8 cellular contexts compared by ENCODE assay signal in the genomic region with DNA sequence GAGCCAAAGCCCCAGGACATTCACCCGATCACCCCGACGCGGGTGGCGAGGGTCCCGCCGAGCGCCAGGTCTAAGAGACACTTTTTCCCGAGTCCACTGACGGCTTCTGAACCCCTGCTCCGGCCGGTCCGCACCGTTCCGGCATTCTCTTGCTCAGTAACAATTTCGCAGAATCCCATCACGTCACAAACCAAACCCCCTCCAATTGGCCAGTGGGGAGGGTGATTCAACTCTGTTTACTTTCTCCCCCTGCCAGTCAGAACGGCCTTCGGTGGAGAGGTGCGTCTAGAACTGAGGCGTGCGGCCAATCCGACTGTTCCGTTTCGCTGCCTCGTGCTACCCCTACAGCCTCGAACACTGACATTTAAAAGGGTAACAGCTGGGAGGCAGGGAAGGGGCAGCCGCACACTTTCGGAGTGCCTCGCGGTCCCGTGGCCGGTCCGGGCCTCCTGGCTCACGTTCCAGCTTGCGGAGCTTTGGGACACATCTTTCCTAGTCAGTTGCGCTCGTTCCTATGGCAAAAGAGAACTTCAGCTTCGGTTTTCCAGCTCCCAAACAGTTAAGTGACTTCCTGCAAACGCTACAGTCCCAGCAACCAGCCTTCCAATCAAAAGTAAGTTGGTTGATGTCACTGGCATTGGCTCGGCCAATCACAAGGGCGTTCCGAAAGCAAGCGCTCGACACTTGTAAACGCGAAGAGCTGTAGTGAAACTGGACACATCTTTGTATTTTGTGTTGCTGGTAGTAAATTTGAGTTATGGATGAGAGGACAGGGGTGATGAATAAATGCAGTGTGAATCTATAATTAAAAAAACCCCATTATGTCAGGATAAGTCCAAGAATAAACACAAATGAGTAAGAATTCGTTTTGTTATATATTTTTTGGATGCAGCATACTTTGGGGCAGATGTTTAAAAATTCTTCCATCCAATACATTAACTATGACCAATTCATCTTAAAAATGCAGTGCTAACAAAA. TPM values are rescaled to one million over a fixed set of nuclear protein-coding genes. Genes with fewer than 3 reads are reported as not detected.
DNase-seq lines count a peak whose midpoint lies in the region; ATAC-seq, FAIRE-seq and TF ChIP-seq lines count a peak whose summit lies in the region.

A gene (minus strand): TSS at position 860 of the 978 bp plus-strand sequence. CDS start 1,294 bp downstream, outside the sequence.

- H3K27ac ChIP-seq in left lung = peak within 1 kb of the TSS; percentile 100

- peaks cover 14% of the 10 kb centered on the region for H3K36me3 Mint-ChIP-seq in dendritic cell treated with granulocyte-macrophage colony-stimulating factor and Interleukin-4, amounts not matched to agents 40 ng/mL and 50 ng/mL, for 4 days (ENCODE audit: low read depth)

- H3K4me3 ChIP-seq in BE2C (ENCODE audit: low read depth, low read length) (peak within 1 kb of the TSS; percentile 78), left lung (peak within 1 kb of the TSS; percentile 64 to 81)

- intact Hi-C loops in dendritic cell treated with granulocyte-macrophage colony-stimulating factor and Interleukin-4, amounts not matched to agents 40 ng/mL and 50 ng/mL, for 4 days (cut with micrococcal nuclease) = loop anchor here (5.0 to 10.0 kb wide), 4 partner anchors 51 to 1501 kb away; a partner anchor contains a TSS
- intact Hi-C loops in left lung (cut with DNase I) = loop anchor here (10.0 kb wide), 2 partner anchors 171 to 181 kb away; no protein-coding TSS in a partner anchor

- H3K9me3 Mint-ChIP-seq in dendritic cell treated with granulocyte-macrophage colony-stimulating factor and Interleukin-4, amounts not matched to agents 40 ng/mL and 50 ng/mL, for 4 days = no peaks in the 10 kb centered on the region

- H3K4me3 Mint-ChIP-seq in dendritic cell treated with granulocyte-macrophage colony-stimulating factor and Interleukin-4, amounts not matched to agents 40 ng/mL and 50 ng/mL, for 4 days = peak within 1 kb of the TSS; percentile 97

- H3K36me3 ChIP-seq in BE2C (no peaks in the 10 kb centered on the region; the same call in 1 of the 2 replicates), left lung (no peaks in the 10 kb centered on the region)

- peak; percentile 88 for DNase-seq in BE2C
- DNase-seq in GM19239 (ENCODE audit: insufficient read length, low spot score) = peak; percentile 83
- peak; percentile 92 for DNase-seq in NCI-H748 (lab: John Stamatoyannopoulos, UW; ENCODE audit: unreplicated experiment)
- DNase-seq in activated CD4-positive, alpha-beta T cell treated with anti-CD3 and anti-CD28 coated beads, Interleukin-2, amount 50 U/mL, for 4 hours = peak; percentile 86 to 88
- DNase-seq in left lung = peak; percentile 92 to 95
- peak; percentile 88 for DNase-seq in stimulated activated CD4-positive, alpha-beta T cell treated with anti-CD3 and anti-CD28 coated beads, Interleukin-2, amount 100 ng/mL, for 4 hours (ENCODE audit: low read depth)

- TF ChIP-seq CTCF in BE2C (IDR thresholded peaks at IDR 0.05; ENCODE audit: low read depth, low read length) (no peak), left lung (IDR thresholded peaks at IDR 0.05) (no peak)

- ATAC-seq in HG03442 (IDR thresholded peaks at IDR 0.05; ENCODE audit: unreplicated experiment) (peak; percentile 65), left lung (peak; percentile 71)

- peak; percentile 97 for FAIRE-seq in GM19239 (lab: Jason Lieb, UNC)

- H3K27ac Mint-ChIP-seq in dendritic cell treated with granulocyte-macrophage colony-stimulating factor and Interleukin-4, amounts not matched to agents 40 ng/mL and 50 ng/mL, for 4 days = peak within 1 kb of the TSS; percentile 100

- H3K4me1 Mint-ChIP-seq in dendritic cell treated with granulocyte-macrophage colony-stimulating factor and Interleukin-4, amounts not matched to agents 40 ng/mL and 50 ng/mL, for 4 days (ENCODE audit: low read depth) = peaks cover 39% of the 10 kb centered on the region

- no peaks in the 10 kb centered on the region for H3K27me3 Mint-ChIP-seq in dendritic cell treated with granulocyte-macrophage colony-stimulating factor and Interleukin-4, amounts not matched to agents 40 ng/mL and 50 ng/mL, for 4 days

- peaks cover 7% of the 10 kb centered on the region for H3K27me3 ChIP-seq in BE2C
- H3K27me3 ChIP-seq in left lung = no peaks in the 10 kb centered on the region

- H3K4me1 ChIP-seq in BE2C (peaks cover 7% of the 10 kb centered on the region), left lung (peaks cover 31 to 72% of the 10 kb centered on the region in 2 donors)

- H3K9me3 ChIP-seq in BE2C = no peaks in the 10 kb centered on the region
- H3K9me3 ChIP-seq in left lung = no peaks in the 10 kb centered on the region

RNA-seq across cellular contexts. Expression of the gene that starts here (rescaled TPM):
- polyA plus RNA-seq in BE2C (2012; ENCODE audit: insufficient read depth, insufficient read length, low read depth) = 5.1 TPM
- total RNA-seq in left lung = 10 to 100 TPM; 25.2 to 42.0 TPM

Comparison
In these comparisons a context has a peak if more than half of its experiments do, and no peak if none do; other contexts are left out.
1. Peak in every context shown above with its lines: DNase-seq, ATAC-seq, H3K4me3 ChIP-seq and H3K27ac ChIP-seq.